In the genomic region with DNA sequence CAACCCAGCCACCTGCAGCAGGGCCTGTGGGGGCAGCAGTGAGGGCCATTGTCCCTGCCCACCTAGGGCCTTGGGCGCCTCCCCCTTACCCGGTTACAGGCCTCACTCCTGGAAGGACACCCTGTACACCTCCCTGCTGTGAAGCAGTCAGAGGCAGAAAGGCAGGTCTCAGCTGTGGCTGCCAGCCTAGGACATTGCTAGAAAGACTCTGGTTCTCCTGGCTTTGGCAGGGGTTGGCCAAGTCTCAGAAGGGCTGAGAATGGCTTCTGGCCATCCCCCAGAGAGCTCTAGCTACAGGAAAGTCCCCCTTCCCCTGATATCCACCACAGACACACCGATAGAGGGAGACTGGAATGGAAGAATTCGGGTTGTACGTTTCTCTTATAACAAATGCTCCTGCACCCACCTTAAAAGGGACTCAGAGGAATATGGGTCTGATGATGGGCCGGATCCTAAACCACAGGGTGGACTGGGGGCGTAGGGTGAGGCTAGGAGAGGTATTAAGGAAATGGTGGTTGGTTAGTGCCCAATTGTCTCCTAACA, we compare ENCODE assay signal across 8 cellular contexts. TPM values are rescaled to one million over a fixed set of nuclear protein-coding genes. Genes with fewer than 3 reads are reported as not detected.
DNase-seq lines count a peak whose midpoint lies in the region; ATAC-seq and TF ChIP-seq lines count a peak whose summit lies in the region.

No MANE protein-coding gene starts in this region.

- H2AFZ ChIP-seq in fibroblast of lung (ENCODE audit: low read length), result no peak overlapping the region

- DNase-seq in SJSA1 (ENCODE audit: low read depth in 1 of 2, low spot score in 2 of 2), result no peak
- DNase-seq in fibroblast of lung (ENCODE audit: low read depth in 2 of 2), result peak in 1 of 2 donors; percentile 49
- DNase-seq in gastrocnemius medialis, result peak; percentile 93 to 99
- no peak for DNase-seq in DMS153 (lab: John Stamatoyannopoulos, UW)

- peaks cover 11% of the 10 kb centered on the region for H3K4me1 ChIP-seq in SJSA1 (replicated peaks)
- peaks cover 29% of the 10 kb centered on the region for H3K4me1 ChIP-seq in fibroblast of lung (ENCODE audit: control insufficient read depth, extremely low read depth, insufficient read depth, low read length)
- H3K4me1 ChIP-seq in gastrocnemius medialis, result peaks cover 37 to 41% of the 10 kb centered on the region in 2 donors

- peak; percentile 30; the same call in 1 of the 2 replicates for TF ChIP-seq CTCF in GM12874 (IDR thresholded peaks at IDR 0.05; ENCODE audit: insufficient read depth, low read depth, low read length)
- no peak for TF ChIP-seq CTCF in fibroblast of lung (conservative IDR thresholded peaks at IDR 0.05 in 1 of 2, IDR thresholded peaks at IDR 0.05 in 1 of 2; ENCODE audit: low read depth in 1 of 2, low read length in 2 of 2)
- peak; percentile 23 to 50 (median 32) for TF ChIP-seq CTCF in gastrocnemius medialis (IDR thresholded peaks at IDR 0.05 in 4 of 5, conservative IDR thresholded peaks at IDR 0.05 in 1 of 5)

- no peak for TF ChIP-seq POLR2A in gastrocnemius medialis (IDR thresholded peaks at IDR 0.05)

- H3K4me2 ChIP-seq in fibroblast of lung (ENCODE audit: extremely low read depth, insufficient read depth, low read length), result peak overlapping the region; percentile 48

- H3K4me3 ChIP-seq in SJSA1 (no peak overlapping the region), fibroblast of lung (replicated peaks in 1 of 4; ENCODE audit: control extremely low read depth in 1 of 4, insufficient read depth in 1 of 4, low read depth in 3 of 4, low read length in 4 of 4) (peak overlapping the region in 1 of 4 experiments; percentile 3), gastrocnemius medialis (peak overlapping the region; percentile 33 to 91 (median 89))

- H3K27ac ChIP-seq in SJSA1 (0 out of 2 replicates have a peak overlapping the region, but pooled peaks have one; percentile 37), fibroblast of lung (ENCODE audit: insufficient read depth, low read length) (peak overlapping the region; percentile 81), gastrocnemius medialis (peak overlapping the region in 1 of 4 donors; percentile 93)

- in situ Hi-C loops in gastrocnemius medialis (cut with MboI; ENCODE audit: low sequenced_read_pairs in 4 of 4), result no loop called here

- H4K20me1 ChIP-seq in fibroblast of lung (ENCODE audit: control insufficient read depth, extremely low read depth, insufficient read depth, low read length), result no peaks in the 10 kb centered on the region

- H3K9me3 ChIP-seq in SJSA1 (replicated peaks), result no peaks in the 10 kb centered on the region
- H3K9me3 ChIP-seq in fibroblast of lung (ENCODE audit: control insufficient read depth, insufficient read depth, low read depth, low read length), result no peaks in the 10 kb centered on the region
- no peaks in the 10 kb centered on the region for H3K9me3 ChIP-seq in gastrocnemius medialis

- no peaks in the 10 kb centered on the region; the same call in 1 of the 2 replicates for H3K36me3 ChIP-seq in SJSA1
- peaks cover 7% of the 10 kb centered on the region for H3K36me3 ChIP-seq in fibroblast of lung (ENCODE audit: control insufficient read depth, insufficient read depth, low read length)
- peaks cover 0 to 8% of the 10 kb centered on the region in 2 donors for H3K36me3 ChIP-seq in gastrocnemius medialis

- no peak overlapping the region for H3K9ac ChIP-seq in fibroblast of lung (ENCODE audit: insufficient read depth, low read length)

- peaks cover 2% of the 10 kb centered on the region for H3K79me2 ChIP-seq in fibroblast of lung (ENCODE audit: control insufficient read depth, insufficient read depth, low read length)

- intact Hi-C loops in gastrocnemius medialis (cut with DNase I; ENCODE audit: low total_unique reads), result loop anchor here (1.0 to 10.0 kb wide), 10 partner anchors 119 to 1825 kb away; a partner anchor contains a TSS

- ATAC-seq in gastrocnemius medialis (peak; percentile 28 to 32), HG02642 (IDR thresholded peaks at IDR 0.05; ENCODE audit: poor library complexity, unreplicated experiment) (no peak), GM18861 (IDR thresholded peaks at IDR 0.05; ENCODE audit: unreplicated experiment) (no peak), GM19324 (IDR thresholded peaks at IDR 0.05; ENCODE audit: low FRiP score, unreplicated experiment) (no peak)

- no peaks in the 10 kb centered on the region for H3K27me3 ChIP-seq in SJSA1 (replicated peaks)
- H3K27me3 ChIP-seq in fibroblast of lung (ENCODE audit: control insufficient read depth, insufficient read depth, low read length), result no peaks in the 10 kb centered on the region
- no peaks in the 10 kb centered on the region for H3K27me3 ChIP-seq in gastrocnemius medialis

RNA-seq across cellular contexts. Expression of a gene that starts 2.4 kb away (rescaled TPM):
- 2.8 and 6.3 TPM in 2 replicates for total RNA-seq in SJSA1 (2014; rRNA removed; shearing (Covaris generic))
- total RNA-seq in fibroblast of lung (7.4 and 9.9 TPM in 2 replicates), gastrocnemius medialis (100 to 1,000 TPM in 3 of 4 donors, 10 to 100 TPM in 1; 75.3 to 187 (median 128) TPM)
- 7.8 and 8.1 TPM in 2 replicates for polyA plus RNA-seq in fibroblast of lung
- polyA plus RNA-seq in fibroblast of lung (2012), result 15.5 and 17.2 TPM in 2 replicates
- 13.0 and 16.5 TPM in 2 replicates for polyA minus RNA-seq in fibroblast of lung (ENCODE audit: low replicate concordance)

RNA-seq across cellular contexts. Expression of a gene that starts 33.8 kb away (rescaled TPM):
- total RNA-seq in SJSA1 (2014; rRNA removed; shearing (Covaris generic)), result not detected in 2 replicates
- total RNA-seq in fibroblast of lung (under 0.01 and 0.17 TPM in 2 replicates), gastrocnemius medialis (under 1 TPM in 1 of 4 donors, not detected in 3; 0.04 TPM)
- polyA plus RNA-seq in fibroblast of lung, result not detected in 2 replicates
- 0.06 and 0.10 TPM in 2 replicates for polyA plus RNA-seq in fibroblast of lung (2012)
- not detected in 2 replicates for polyA minus RNA-seq in fibroblast of lung (ENCODE audit: low replicate concordance)

Comparison
In these comparisons a context has a peak if more than half of its experiments do, and no peak if none do; other contexts are left out.
1. CTCF ChIP-seq: peak in GM12874 (single experiment) and gastrocnemius medialis (5 of 5); none in fibroblast of lung (0 of 2).
2. DNase-seq: peak in gastrocnemius medialis (2 of 2); none in SJSA1 (0 of 2) and DMS153 (single experiment).
3. ATAC-seq: peak in gastrocnemius medialis (2 of 2); none in HG02642 (single experiment), GM18861 (single experiment) and GM19324 (single experiment).